ENCODE assay signal across 27 cellular contexts in genomic region chr3:59927061-59927460, GRCh38.
"Had no signal": no experiment of that assay in that cellular context is flagged by ENCODE, and none has a peak within 500 bp of the region (broad histone marks: within the 10 kb centered on the region; RNA-seq: fewer than 3 reads in every experiment).

No MANE protein-coding gene starts in this region.

- H3K4me3 ChIP-seq: neural progenitor cell, ovary, psoas muscle, right lobe of liver, sigmoid colon, stomach, thoracic aorta, thyroid gland, tibial nerve, upper lobe of left lung, vagina had no signal

- H3K9me3 ChIP-seq: ovary, psoas muscle, right lobe of liver, sigmoid colon, stomach, thoracic aorta, thyroid gland, tibial nerve, upper lobe of left lung, vagina had no signal

- H3K27me3 Mint-ChIP-seq: progenitor cell of endocrine pancreas; stimulated activated naive B cell treated with anti-CD40 and anti-IgM and Interleukin-4, amounts not matched to agents 10 μg/mL and 1 μg/mL and 100 μg/mL, for 72 hours; stimulated activated naive CD8-positive, alpha-beta T cell treated with anti-CD3 and anti-CD28 coated beads, Interleukin-15, Interleukin-2, amounts not matched to agents 100 ng/mL and 50 ng/mL, for 24 hours had no signal

- ATAC-seq: psoas muscle; right cardiac atrium; right lobe of liver; stimulated activated effector memory CD8-positive, alpha-beta T cell treated with anti-CD3 and anti-CD28 coated beads, Interleukin-12 subunit alpha, Interleukin-12 subunit beta, amount 100 ng/mL, for 72 hours; stimulated activated naive B cell treated with anti-CD40 and anti-IgM and Interleukin-4, amounts not matched to agents 10 μg/mL and 1 μg/mL and 100 μg/mL, for 72 hours had no signal

- H3K27me3 ChIP-seq: neural progenitor cell, ovary, right lobe of liver, sigmoid colon, stomach, thyroid gland, tibial nerve, upper lobe of left lung, vagina had no signal

- H3K9me3 Mint-ChIP-seq: nephron; stimulated activated naive B cell treated with anti-CD40 and anti-IgM and Interleukin-4, amounts not matched to agents 10 μg/mL and 1 μg/mL and 100 μg/mL, for 72 hours had no signal

- H3K36me3 Mint-ChIP-seq: neural progenitor cell; stimulated activated effector memory CD8-positive, alpha-beta T cell treated with anti-CD3 and anti-CD28 coated beads, Interleukin-12 subunit alpha, Interleukin-12 subunit beta, amount 100 ng/mL, for 72 hours; stimulated activated naive B cell treated with anti-CD40 and anti-IgM and Interleukin-4, amounts not matched to agents 10 μg/mL and 1 μg/mL and 100 μg/mL, for 72 hours had no signal

- H3K27ac Mint-ChIP-seq: nephron; neural progenitor cell; progenitor cell of endocrine pancreas; stimulated activated effector memory CD8-positive, alpha-beta T cell treated with anti-CD3 and anti-CD28 coated beads, Interleukin-12 subunit alpha, Interleukin-12 subunit beta, amount 100 ng/mL, for 72 hours; stimulated activated naive B cell treated with anti-CD40 and anti-IgM and Interleukin-4, amounts not matched to agents 10 μg/mL and 1 μg/mL and 100 μg/mL, for 72 hours; stimulated activated naive CD8-positive, alpha-beta T cell treated with anti-CD3 and anti-CD28 coated beads, Interleukin-15, Interleukin-2, amounts not matched to agents 100 ng/mL and 50 ng/mL, for 24 hours had no signal

- H3K36me3 ChIP-seq: neural progenitor cell, ovary, right lobe of liver, sigmoid colon, stomach, thoracic aorta, thyroid gland, tibial nerve, upper lobe of left lung, vagina had no signal

- DNase-seq: occipital lobe; ovary; posterior cingulate gyrus; psoas muscle; right cardiac atrium; right lobe of liver; sigmoid colon; small intestine; stimulated activated CD4-positive, alpha-beta T cell treated with anti-CD3 and anti-CD28 coated beads, Interleukin-15, amount 100 ng/mL, for 24 hours; stimulated activated CD4-positive, alpha-beta T cell treated with anti-CD3 and anti-CD28 coated beads, Interleukin-2, amount 100 ng/mL, for 24 hours; stimulated activated CD4-positive, alpha-beta T cell treated with anti-CD3 and anti-CD28 coated beads, Interleukin-2, amount 100 ng/mL, for 48 hours; stimulated activated CD4-positive, alpha-beta T cell treated with anti-CD3 and anti-CD28 coated beads, Interleukin-4, amount 100 ng/mL, for 24 hours; stimulated activated naive B cell treated with anti-CD40 and anti-IgM and Interleukin-4, amounts not matched to agents 10 μg/mL and 1 μg/mL and 100 μg/mL, for 72 hours; stimulated activated naive CD4-positive, alpha-beta T cell treated with Interleukin-2 at 50 U/mL for 16 hours; stomach; thyroid gland; trophoblast cell; upper lobe of left lung had no signal

- H3K4me1 Mint-ChIP-seq: nephron; stimulated activated effector memory CD8-positive, alpha-beta T cell treated with anti-CD3 and anti-CD28 coated beads, Interleukin-12 subunit alpha, Interleukin-12 subunit beta, amount 100 ng/mL, for 72 hours; stimulated activated naive B cell treated with anti-CD40 and anti-IgM and Interleukin-4, amounts not matched to agents 10 μg/mL and 1 μg/mL and 100 μg/mL, for 72 hours had no signal

- H3K4me1 ChIP-seq: neural progenitor cell, parathyroid adenoma, psoas muscle, right lobe of liver, sigmoid colon, stomach, thyroid gland, tibial nerve, upper lobe of left lung, vagina had no signal

- H3K4me3 Mint-ChIP-seq: nephron; neural progenitor cell; stimulated activated effector memory CD8-positive, alpha-beta T cell treated with anti-CD3 and anti-CD28 coated beads, Interleukin-12 subunit alpha, Interleukin-12 subunit beta, amount 100 ng/mL, for 72 hours; stimulated activated naive B cell treated with anti-CD40 and anti-IgM and Interleukin-4, amounts not matched to agents 10 μg/mL and 1 μg/mL and 100 μg/mL, for 72 hours; stimulated activated naive CD8-positive, alpha-beta T cell treated with anti-CD3 and anti-CD28 coated beads, Interleukin-15, Interleukin-2, amounts not matched to agents 100 ng/mL and 50 ng/mL, for 24 hours had no signal

- H3K27ac ChIP-seq: neural progenitor cell, ovary, parathyroid adenoma, psoas muscle, right lobe of liver, sigmoid colon, stomach, thoracic aorta, thyroid gland, tibial nerve, upper lobe of left lung, vagina had no signal
